ENCODE assay signal across 22 cellular contexts in the genomic region with DNA sequence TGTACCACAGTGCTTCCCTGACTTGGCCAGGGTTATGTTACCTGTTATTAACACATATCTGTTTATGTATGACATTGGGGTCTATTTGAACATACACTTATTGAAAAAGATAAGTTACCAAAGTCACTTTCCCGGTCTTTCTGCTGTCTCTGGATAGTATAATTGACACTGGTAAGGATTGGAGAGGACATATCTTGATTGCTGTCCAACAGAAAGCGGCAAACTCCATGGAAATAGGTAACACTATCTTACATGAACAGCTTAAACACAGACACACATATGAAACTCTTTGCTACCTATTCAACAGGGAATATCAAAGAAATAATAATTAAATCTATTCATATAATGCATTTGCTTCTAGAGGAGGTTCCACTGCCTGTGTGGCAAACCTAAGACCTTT.
"Had no signal": no experiment of that assay in that cellular context is flagged by ENCODE, and none has a peak within 500 bp of the region (broad histone marks: within the 10 kb centered on the region; RNA-seq: fewer than 3 reads in every experiment).

No MANE protein-coding gene starts in this region.

- H3K4me3 ChIP-seq: esophagus muscularis mucosa, gastroesophageal sphincter, heart left ventricle, hepatocyte, left ventricle myocardium inferior, lower lobe of right lung, pancreas, right lobe of liver, thyroid gland, vagina had no signal

- H3K4me2 ChIP-seq: hepatocyte had no signal

- H3K4me3 Mint-ChIP-seq: naive thymus-derived CD8-positive, alpha-beta T cell; nephron progenitor cell; stimulated activated naive CD8-positive, alpha-beta T cell treated with anti-CD3 and anti-CD28 coated beads, Interleukin-15, amount 100 ng/mL, for 72 hours had no signal

- H3K27ac ChIP-seq: esophagus muscularis mucosa, foreskin keratinocyte, gastroesophageal sphincter, heart left ventricle, hepatocyte, left ventricle myocardium inferior, lower lobe of right lung, pancreas, right lobe of liver, thyroid gland, vagina had no signal

- H3K9me3 ChIP-seq: esophagus muscularis mucosa, gastroesophageal sphincter, heart left ventricle, lower lobe of right lung, pancreas, right lobe of liver, thyroid gland, vagina had no signal

- DNase-seq: cortex of kidney; effector CD8-positive, alpha-beta T cell; foreskin keratinocyte; heart left ventricle; left cardiac atrium; left ventricle myocardium inferior; lower lobe of right lung; naive thymus-derived CD8-positive, alpha-beta T cell; nephron progenitor cell; pancreas; right lobe of liver; small intestine; stimulated activated CD4-positive, alpha-beta T cell treated with anti-CD3 and anti-CD28 coated beads, Interleukin-15, amount 100 ng/mL, for 24 hours; stimulated activated CD4-positive, alpha-beta T cell treated with anti-CD3 and anti-CD28 coated beads, Interleukin-2, amount 100 ng/mL, for 48 hours; stimulated activated naive CD4-positive, alpha-beta T cell; stimulated activated naive CD8-positive, alpha-beta T cell treated with anti-CD3 and anti-CD28 coated beads, Interleukin-15, amount 100 ng/mL, for 72 hours; thyroid gland; trophoblast cell had no signal

- H3K27me3 ChIP-seq: esophagus muscularis mucosa, gastroesophageal sphincter, heart left ventricle, hepatocyte, pancreas, right lobe of liver, thyroid gland, vagina had no signal

- H3K4me1 ChIP-seq: foreskin keratinocyte, heart left ventricle, left ventricle myocardium inferior, vagina had no signal

- H2AFZ ChIP-seq: hepatocyte had no signal

- H3K36me3 ChIP-seq: pancreas, right lobe of liver, vagina had no signal

- H3K27ac Mint-ChIP-seq: nephron progenitor cell; stimulated activated naive CD8-positive, alpha-beta T cell treated with anti-CD3 and anti-CD28 coated beads, Interleukin-15, amount 100 ng/mL, for 72 hours had no signal

- ATAC-seq: foreskin keratinocyte; gastroesophageal sphincter; heart left ventricle; left cardiac atrium; lower lobe of right lung; naive thymus-derived CD8-positive, alpha-beta T cell; stimulated activated naive CD8-positive, alpha-beta T cell treated with anti-CD3 and anti-CD28 coated beads, Interleukin-15, amount 100 ng/mL, for 72 hours had no signal

- H3K27me3 Mint-ChIP-seq: naive thymus-derived CD8-positive, alpha-beta T cell; stimulated activated naive CD8-positive, alpha-beta T cell treated with anti-CD3 and anti-CD28 coated beads, Interleukin-15, amount 100 ng/mL, for 72 hours had no signal

- H3K4me1 Mint-ChIP-seq: stimulated activated naive CD8-positive, alpha-beta T cell treated with anti-CD3 and anti-CD28 coated beads, Interleukin-15, amount 100 ng/mL, for 72 hours had no signal

- H3K79me2 ChIP-seq: hepatocyte had no signal

- H3K9me3 Mint-ChIP-seq: nephron progenitor cell had no signal
